ENCODE assay signal across 22 cellular contexts in the genomic region with DNA sequence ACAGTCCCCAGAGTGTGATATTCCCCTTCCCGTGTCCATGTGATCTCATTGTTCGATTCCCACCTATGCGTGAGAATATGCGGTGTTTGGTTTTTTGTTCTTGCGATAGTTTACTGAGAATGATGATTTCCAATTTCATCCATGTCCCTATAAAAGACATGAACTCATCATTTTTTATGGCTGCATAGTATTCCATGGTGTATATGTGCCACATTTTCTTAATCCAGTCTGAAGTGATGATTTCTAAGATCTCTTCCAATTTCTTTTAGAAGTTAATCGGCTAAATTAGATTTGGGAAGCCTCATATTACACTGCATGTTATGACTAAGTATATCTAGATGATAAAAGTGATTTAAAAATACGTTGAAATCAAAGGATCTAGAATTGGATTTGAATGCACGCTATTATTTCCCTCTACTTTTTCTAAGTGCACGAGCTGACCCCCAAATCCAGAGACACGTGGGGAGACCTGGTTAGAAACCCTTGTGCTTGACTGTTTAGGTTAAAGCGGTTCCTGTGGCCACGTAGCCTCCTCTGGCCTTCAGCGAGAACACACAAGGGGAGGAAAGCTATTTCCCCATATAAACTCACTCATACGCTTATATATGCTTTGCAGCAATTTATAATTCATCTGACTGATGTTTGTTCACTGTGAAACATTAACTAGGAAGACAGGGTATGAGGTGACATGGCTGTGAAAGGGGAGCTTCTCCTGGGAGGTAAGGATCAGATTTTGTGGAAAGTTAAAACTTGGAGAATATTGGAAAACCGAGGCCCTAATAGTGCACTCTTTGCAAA.
"Had no signal": no experiment of that assay in that cellular context is flagged by ENCODE, and none has a peak within 500 bp of the region (broad histone marks: within the 10 kb centered on the region; RNA-seq: fewer than 3 reads in every experiment).

No MANE protein-coding gene starts in this region.

- H3K9me3 ChIP-seq: ascending aorta had no signal

- H3K27ac ChIP-seq: ascending aorta, cardiac muscle cell had no signal

- H3K27me3 ChIP-seq: ascending aorta, cardiac muscle cell had no signal

- H3K4me1 ChIP-seq: ascending aorta had no signal

- DNase-seq: activated CD4-positive, alpha-beta T cell treated with anti-CD3 and anti-CD28 coated beads, Interleukin-2, amount 10 ng/mL, durations not matched to agents 24 days and 14 days; activated CD4-positive, alpha-beta T cell treated with anti-CD3 and anti-CD28 coated beads, Interleukin-2, amount 50 U/mL, for 4 hours; activated CD8-positive, alpha-beta T cell treated with anti-CD3 and anti-CD28 coated beads, Interleukin-2, amount 10 ng/mL, durations not matched to agents 7 days and 5 days; activated gamma-delta T cell; activated naive CD4-positive, alpha-beta T cell treated with Interleukin-2 at 50 U/mL for 16 hours; activated naive CD8-positive, alpha-beta T cell treated with anti-CD3 and anti-CD28 coated beads, Interleukin-2, amount 10 ng/mL, durations not matched to agents 7 days and 5 days; activated T-cell treated with anti-CD3 and anti-CD28 coated beads, Interleukin-2, amount 50 U/mL, for 24 hours; amygdala; Kasumi-1; KG1; MM.1S; MV-4-11; NCI-H1092; NCI-H1436 treated with DMSO at 0.1 percent for 48 hours; NCI-H1694 treated with DMSO at 0.1 percent for 48 hours; NCI-H2029; NCI-H345; SHP77 treated with DMSO at 0.1 percent for 48 hours; T1000 had no signal

- ATAC-seq: activated CD8-positive, alpha-beta T cell treated with anti-CD3 and anti-CD28 coated beads, Interleukin-2, amount 10 ng/mL, durations not matched to agents 7 days and 5 days; Panc1 had no signal

- H3K4me3 ChIP-seq: ascending aorta, cardiac muscle cell had no signal
